In genomic region chr20:50762045-50762422, GRCh38 we compare ENCODE assay signal across 1 cellular context.
TF ChIP-seq lines count a peak whose summit lies in the region.

No MANE protein-coding gene starts in this region.

TF ChIP-seq in liver, 16 proteins besides CTCF, POLR2A, EP300 and RAD21 (continued from another document):
- no peak for TF ChIP-seq REST (IDR thresholded peaks at IDR 0.05)
- TF ChIP-seq GABPA (IDR thresholded peaks at IDR 0.05 in 1 of 2, conservative IDR thresholded peaks at IDR 0.05 in 1 of 2), result no peak
- TF ChIP-seq NR2F2 (IDR thresholded peaks at IDR 0.05), result no peak
- no peak for TF ChIP-seq ATF3 (IDR thresholded peaks at IDR 0.05)
